Comparison of ENCODE assay signal across 35 cellular contexts in the genomic region with DNA sequence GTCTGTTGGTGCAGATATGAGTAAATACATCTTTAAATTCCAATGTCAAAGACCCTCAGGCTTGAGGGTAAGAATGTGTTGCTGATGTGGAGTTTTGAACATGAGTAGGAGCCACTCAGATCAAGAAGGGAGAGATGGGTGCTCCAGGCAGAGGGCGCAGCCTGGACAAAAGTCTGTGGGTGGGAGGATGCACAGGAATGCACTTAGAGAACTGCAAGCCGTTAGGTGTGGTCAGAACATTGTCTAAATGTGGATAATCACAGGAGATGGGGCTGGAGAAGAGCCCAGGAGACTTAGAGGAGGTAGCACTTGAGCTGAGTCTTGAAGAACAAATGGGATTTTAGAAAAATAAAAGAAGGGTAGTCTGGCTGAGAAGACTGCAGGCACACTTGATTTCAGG.
DNase-seq lines count a peak whose midpoint lies in the region; ATAC-seq, FAIRE-seq and TF ChIP-seq lines count a peak whose summit lies in the region.
"Had no signal": no experiment of that assay in that cellular context is flagged by ENCODE, and none has a peak within 500 bp of the region (broad histone marks: within the 10 kb centered on the region; RNA-seq: fewer than 3 reads in every experiment).

No MANE protein-coding gene starts in this region.

- no peak for TF ChIP-seq POLR2A in K562 (conservative IDR thresholded peaks at IDR 0.05)

- H3K27ac ChIP-seq in K562 (ENCODE audit: extremely low read depth, low read depth, low read length) (no peak overlapping the region), trophoblast cell (ENCODE audit: low read depth, low read length) (no peak overlapping the region), endodermal cell (ENCODE audit: low read depth, low read length) (no peak overlapping the region)
- H3K27ac ChIP-seq: 22Rv1; BLaER1; BLaER1 treated with 17β-estradiol and CSF1 and Interleukin-3, amounts not matched to agents 10 nM and 100 nM; C4-2B had no signal

- H3K4me3 Mint-ChIP-seq in endodermal cell, result no peak overlapping the region
- H3K4me3 Mint-ChIP-seq: B cell; CD14-positive monocyte; CD4-positive, alpha-beta memory T cell; CD4-positive, alpha-beta T cell; CD4-positive, CD25-positive, alpha-beta regulatory T cell; CD8-positive, alpha-beta memory T cell; CD8-positive, alpha-beta T cell had no signal

- no peak overlapping the region for H2BK5ac ChIP-seq in trophoblast cell (ENCODE audit: low read depth, low read length, poor library complexity)

- H3K27ac Mint-ChIP-seq in endodermal cell, result no peak overlapping the region
- no peak overlapping the region for H3K27ac Mint-ChIP-seq in activated naive CD4-positive, alpha-beta T cell treated with anti-CD3 and anti-CD28 coated beads, Interleukin-2, amount 50 U/mL, for 72 hours
- H3K27ac Mint-ChIP-seq: B cell; CD14-positive monocyte; CD4-positive, alpha-beta memory T cell; CD4-positive, alpha-beta T cell; CD4-positive, CD25-positive, alpha-beta regulatory T cell; CD8-positive, alpha-beta memory T cell; CD8-positive, alpha-beta T cell had no signal

- CTCF ChIA-PET in K562 (lab: Yijun Ruan, JAX; ENCODE audit: low intra/inter-chr PET ratio), result no interaction called here

- no peaks in the 10 kb centered on the region for H3K9me3 Mint-ChIP-seq in endodermal cell
- no peaks in the 10 kb centered on the region for H3K9me3 Mint-ChIP-seq in activated naive CD4-positive, alpha-beta T cell treated with anti-CD3 and anti-CD28 coated beads, Interleukin-2, amount 50 U/mL, for 72 hours
- H3K9me3 Mint-ChIP-seq: CD4-positive, alpha-beta T cell; CD8-positive, alpha-beta memory T cell; CD8-positive, alpha-beta T cell had no signal

- no peak overlapping the region for H3K18ac ChIP-seq in trophoblast cell (ENCODE audit: low read length)

- 53% methylated on average over 2 of the region's 2 CpGs for WGBS in K562 (ENCODE audit: insufficient coverage, low coverage, missing lambda C conversion rate)
- WGBS in trophoblast cell (ENCODE audit: extremely low coverage, insufficient coverage, insufficient read length), result no CpG with 5 or more reads among the region's 2 CpGs
- 90 to 100% methylated on average over 1 to 2 of the region's 2 CpGs for WGBS in endodermal cell (ENCODE audit: insufficient coverage in 1 of 2, insufficient read length in 1 of 2), 2 experiments

- no peak for TF ChIP-seq RAD21 in K562 (CRISPR knock-in tag; conservative IDR thresholded peaks at IDR 0.05 in 1 of 2, IDR thresholded peaks at IDR 0.05 in 1 of 2)

- no peak for TF ChIP-seq CTCF in K562 (IDR thresholded peaks at IDR 0.05 in 2 of 3, conservative IDR thresholded peaks at IDR 0.05 in 1 of 3; ENCODE audit: insufficient read depth in 2 of 3, low read depth in 1 of 3, low read length in 3 of 3)
- TF ChIP-seq CTCF in endodermal cell (conservative IDR thresholded peaks at IDR 0.05), result no peak

- peak; percentile 55 for ATAC-seq in K562
- no peak for ATAC-seq in activated naive CD4-positive, alpha-beta T cell treated with anti-CD3 and anti-CD28 coated beads, Interleukin-2, amount 50 U/mL, for 72 hours
- ATAC-seq: A549; CD8-positive, alpha-beta T cell had no signal

- H3K27me3 Mint-ChIP-seq in endodermal cell (ENCODE audit: insufficient read depth), result peaks cover 63% of the 10 kb centered on the region
- H3K27me3 Mint-ChIP-seq: B cell; CD4-positive, alpha-beta memory T cell; CD4-positive, alpha-beta T cell; CD4-positive, CD25-positive, alpha-beta regulatory T cell had no signal

- H3K36me3 ChIP-seq in K562 (ENCODE audit: control insufficient read depth, insufficient read depth, low read length) (no peaks in the 10 kb centered on the region), trophoblast cell (ENCODE audit: control insufficient read depth in 1 of 2, insufficient read depth in 2 of 2, low read length in 2 of 2) (no peaks in the 10 kb centered on the region), endodermal cell (ENCODE audit: control insufficient read depth, insufficient read depth, low read length) (no peaks in the 10 kb centered on the region)
- H3K36me3 ChIP-seq: BE2C; BLaER1; BLaER1 treated with 17β-estradiol and CSF1 and Interleukin-3, amounts not matched to agents 10 nM and 100 nM had no signal

- H3K9me1 ChIP-seq in K562 (ENCODE audit: control insufficient read depth, insufficient read depth, low read length), result no peaks in the 10 kb centered on the region

- H3K4me1 ChIP-seq in K562 (replicated peaks in 1 of 2; ENCODE audit: control insufficient read depth in 2 of 2, insufficient read depth in 2 of 2, low read length in 2 of 2) (peaks cover 0 to 18% of the 10 kb centered on the region in 2 experiments; a peak in 4 of 5 replicates), trophoblast cell (ENCODE audit: control insufficient read depth in 1 of 2, insufficient read depth in 2 of 2, low read length in 2 of 2) (no peaks in the 10 kb centered on the region), endodermal cell (ENCODE audit: control insufficient read depth, insufficient read depth, low read length) (no peaks in the 10 kb centered on the region)
- H3K4me1 ChIP-seq: BE2C, Caco-2 had no signal

- peak overlapping the region; percentile 72 for H3K23ac ChIP-seq in trophoblast cell (ENCODE audit: low read length)

- H3K9ac ChIP-seq in K562 (ENCODE audit: insufficient read depth in 1 of 2, low read depth in 2 of 2, low read length in 2 of 2) (no peak overlapping the region), trophoblast cell (ENCODE audit: low read length) (no peak overlapping the region), endodermal cell (ENCODE audit: extremely low read depth, low read length, poor library complexity, severe bottlenecking) (no peak overlapping the region)
- H3K9ac ChIP-seq: BLaER1; BLaER1 treated with 17β-estradiol and CSF1 and Interleukin-3, amounts not matched to agents 10 nM and 100 nM had no signal

- no peak overlapping the region for H4K12ac ChIP-seq in trophoblast cell (ENCODE audit: low read depth, low read length)

- FAIRE-seq in K562 (lab: Jason Lieb, UNC), result no peak
- FAIRE-seq: A204.1, A549, D721Med had no signal

- H3K4me2 ChIP-seq in K562 (ENCODE audit: insufficient read depth, low read length) (no peak overlapping the region), trophoblast cell (ENCODE audit: low read length) (no peak overlapping the region)
- H3K4me2 ChIP-seq: A549; BLaER1; BLaER1 treated with 17β-estradiol and CSF1 and Interleukin-3, amounts not matched to agents 10 nM and 100 nM had no signal

- no peak overlapping the region for H3K4ac ChIP-seq in trophoblast cell (ENCODE audit: low read depth, low read length)

- H2BK12ac ChIP-seq in trophoblast cell (ENCODE audit: low read length), result no peak overlapping the region

- H3K4me3 ChIP-seq in K562, result no peak overlapping the region
- H3K4me3 ChIP-seq in trophoblast cell (ENCODE audit: low read depth, low read length), result no peak overlapping the region
- H3K4me3 ChIP-seq in endodermal cell (ENCODE audit: low read length), result no peak overlapping the region
- H3K4me3 ChIP-seq: A549; BLaER1; BLaER1 treated with 17β-estradiol and CSF1 and Interleukin-3, amounts not matched to agents 10 nM and 100 nM had no signal

- TF ChIP-seq EP300 in K562 (IDR thresholded peaks at IDR 0.05; ENCODE audit: low read length), result no peak

- no peaks in the 10 kb centered on the region for H3K9me3 ChIP-seq in K562 (replicated peaks; ENCODE audit: control insufficient read depth, insufficient read depth, low read depth, low read length)
- H3K9me3 ChIP-seq in trophoblast cell (ENCODE audit: insufficient read depth, low read depth, low read length), result no peaks in the 10 kb centered on the region
- H3K9me3 ChIP-seq in endodermal cell (ENCODE audit: control insufficient read depth, low read length), result no peaks in the 10 kb centered on the region
- H3K9me3 ChIP-seq: A549; BE2C; BLaER1; BLaER1 treated with 17β-estradiol and CSF1 and Interleukin-3, amounts not matched to agents 10 nM and 100 nM; Caco-2 had no signal

- peaks cover under 1% of the 10 kb centered on the region for H3K4me1 Mint-ChIP-seq in endodermal cell
- H3K4me1 Mint-ChIP-seq: B cell; CD14-positive monocyte; CD4-positive, alpha-beta memory T cell; CD4-positive, CD25-positive, alpha-beta regulatory T cell; CD8-positive, alpha-beta memory T cell had no signal

- POLR2A ChIA-PET in K562 (lab: Yijun Ruan, JAX), result interaction anchor here (0.6 to 0.7 kb wide), 2 partner anchors 65 to 378 kb away, joined by 3 read pairs; no protein-coding TSS in a partner anchor

- no peak overlapping the region for H4K91ac ChIP-seq in trophoblast cell (ENCODE audit: low read depth, low read length)

- H3K27me3 ChIP-seq in K562 (ENCODE audit: control insufficient read depth in 2 of 2, insufficient read depth in 2 of 2, low read length in 2 of 2), result no peaks in the 10 kb centered on the region
- no peaks in the 10 kb centered on the region for H3K27me3 ChIP-seq in trophoblast cell (ENCODE audit: insufficient read depth, low read length)
- H3K27me3 ChIP-seq in endodermal cell (ENCODE audit: control insufficient read depth, insufficient read depth, low read length, poor library complexity, severe bottlenecking), result peaks cover 73% of the 10 kb centered on the region
- H3K27me3 ChIP-seq: BE2C; BLaER1; BLaER1 treated with 17β-estradiol and CSF1 and Interleukin-3, amounts not matched to agents 10 nM and 100 nM had no signal

- H2AK5ac ChIP-seq in trophoblast cell (ENCODE audit: low read length), result no peak overlapping the region

- H3K79me2 ChIP-seq in K562 (ENCODE audit: control insufficient read depth, insufficient read depth, low read length), result no peaks in the 10 kb centered on the region
- H3K79me2 ChIP-seq in trophoblast cell (ENCODE audit: control insufficient read depth, insufficient read depth, low read length, poor library complexity), result no peaks in the 10 kb centered on the region

- H4K8ac ChIP-seq in trophoblast cell (ENCODE audit: low read depth, low read length), result no peak overlapping the region

- H3K14ac ChIP-seq in trophoblast cell (ENCODE audit: low read length), result no peak overlapping the region

- H4K20me1 ChIP-seq in K562 (replicated peaks; ENCODE audit: control insufficient read depth, insufficient read depth, low read length), result no peaks in the 10 kb centered on the region
- H4K20me1 ChIP-seq: BLaER1; BLaER1 treated with 17β-estradiol and CSF1 and Interleukin-3, amounts not matched to agents 10 nM and 100 nM had no signal

- no peak overlapping the region for H2BK120ac ChIP-seq in trophoblast cell (ENCODE audit: insufficient read depth, low read length, poor library complexity)

- in situ Hi-C loops in K562 (cut with MboI), result no loop called here

- peak overlapping the region; percentile 25; the same call in 1 of the 2 replicates for H2AFZ ChIP-seq in K562 (ENCODE audit: low read depth, low read length)
- no peak overlapping the region for H2AFZ ChIP-seq in trophoblast cell (ENCODE audit: insufficient read depth, low read length, poor library complexity)

- no peaks in the 10 kb centered on the region for H3K36me3 Mint-ChIP-seq in endodermal cell (ENCODE audit: low read depth)
- H3K36me3 Mint-ChIP-seq in activated naive CD4-positive, alpha-beta T cell treated with anti-CD3 and anti-CD28 coated beads, Interleukin-2, amount 50 U/mL, for 72 hours, result peaks cover 0 to 8% of the 10 kb centered on the region in 2 donors
- H3K36me3 Mint-ChIP-seq: CD14-positive monocyte had no signal

- DNase-seq in K562 (ENCODE audit: extremely low read depth in 1 of 4, low spot score in 3 of 4), result no peak
- peak; percentile 53 for DNase-seq in islet precursor cell
- no peak for DNase-seq in trophoblast cell
- DNase-seq in activated CD8-positive, alpha-beta memory T cell treated with anti-CD3 and anti-CD28 coated beads, Interleukin-2, amount 50 U/mL, for 4 hours, result no peak
- no peak for DNase-seq in endodermal cell
- DNase-seq in activated naive CD4-positive, alpha-beta T cell treated with anti-CD3 and anti-CD28 coated beads, Interleukin-2, amount 50 U/mL, for 72 hours (ENCODE audit: low spot score in 2 of 2), result no peak
- DNase-seq: 8988T; ACHN; AML-193; BE2C; C1 segment of cervical spinal cord; Caco-2; Calu3; CD4-positive, alpha-beta memory T cell; CD4-positive, alpha-beta T cell; CD4-positive, CD25-positive, alpha-beta regulatory T cell; CD8-positive, alpha-beta memory T cell; CD8-positive, alpha-beta T cell; COR-L47; DMS 273 treated with DMSO at 0.1 percent for 48 hours; DMS153; DMS53; DMS79; DMS79 treated with DMSO at 0.1 percent for 48 hours; DND-41; EL had no signal

- no TSS peak for BruUV-seq in K562 (replicated peaks; lab: Mats Ljungman, UMichigan)

- no peaks in the 10 kb centered on the region for H3K79me1 ChIP-seq in trophoblast cell (ENCODE audit: low read length)

- intact Hi-C loops in K562 (cut with micrococcal nuclease), result no loop called here
